1 cellular context compared by ENCODE assay signal in the genomic region with DNA sequence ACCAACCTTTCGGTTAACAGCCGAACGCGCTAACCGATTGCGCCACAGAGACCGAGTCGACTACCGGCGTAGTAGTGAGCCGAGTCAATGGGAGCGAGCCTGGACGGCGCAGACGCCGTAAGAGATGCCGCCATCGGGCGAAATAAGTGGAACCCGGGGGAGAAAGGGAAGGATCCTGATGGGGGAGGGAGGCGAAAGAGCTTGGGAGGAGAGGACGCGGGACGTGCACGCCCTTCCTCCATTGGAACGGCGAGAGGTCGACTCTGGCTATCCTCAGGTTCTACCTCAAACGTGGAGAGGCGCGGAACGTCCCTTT.
TF ChIP-seq lines count a peak whose summit lies in the region.

No MANE protein-coding gene starts in this region.

TF ChIP-seq in HepG2, 621 proteins besides CTCF, POLR2A, EP300 and RAD21 (continued from another document and continues in another):
- TF ChIP-seq, protein P1, sequence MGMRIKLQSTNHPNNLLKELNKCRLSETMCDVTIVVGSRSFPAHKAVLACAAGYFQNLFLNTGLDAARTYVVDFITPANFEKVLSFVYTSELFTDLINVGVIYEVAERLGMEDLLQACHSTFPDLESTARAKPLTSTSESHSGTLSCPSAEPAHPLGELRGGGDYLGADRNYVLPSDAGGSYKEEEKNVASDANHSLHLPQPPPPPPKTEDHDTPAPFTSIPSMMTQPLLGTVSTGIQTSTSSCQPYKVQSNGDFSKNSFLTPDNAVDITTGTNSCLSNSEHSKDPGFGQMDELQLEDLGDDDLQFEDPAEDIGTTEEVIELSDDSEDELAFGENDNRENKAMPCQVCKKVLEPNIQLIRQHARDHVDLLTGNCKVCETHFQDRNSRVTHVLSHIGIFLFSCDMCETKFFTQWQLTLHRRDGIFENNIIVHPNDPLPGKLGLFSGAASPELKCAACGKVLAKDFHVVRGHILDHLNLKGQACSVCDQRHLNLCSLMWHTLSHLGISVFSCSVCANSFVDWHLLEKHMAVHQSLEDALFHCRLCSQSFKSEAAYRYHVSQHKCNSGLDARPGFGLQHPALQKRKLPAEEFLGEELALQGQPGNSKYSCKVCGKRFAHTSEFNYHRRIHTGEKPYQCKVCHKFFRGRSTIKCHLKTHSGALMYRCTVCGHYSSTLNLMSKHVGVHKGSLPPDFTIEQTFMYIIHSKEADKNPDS (CRISPR knock-in tag; IDR thresholded peaks at IDR 0.05) = no peak
- TF ChIP-seq ZNF451 (CRISPR knock-in tag; IDR thresholded peaks at IDR 0.05) = peak; percentile 54; the same call in 1 of the 2 replicates
- TF ChIP-seq TOE1 (CRISPR knock-in tag; IDR thresholded peaks at IDR 0.05) = peak; percentile 75; the same call in 1 of the 2 replicates
- TF ChIP-seq BHLHE40 (IDR thresholded peaks at IDR 0.05; ENCODE audit: low read length) = peak; percentile 35; the same call in 1 of the 2 replicates
- TF ChIP-seq, protein P2, sequence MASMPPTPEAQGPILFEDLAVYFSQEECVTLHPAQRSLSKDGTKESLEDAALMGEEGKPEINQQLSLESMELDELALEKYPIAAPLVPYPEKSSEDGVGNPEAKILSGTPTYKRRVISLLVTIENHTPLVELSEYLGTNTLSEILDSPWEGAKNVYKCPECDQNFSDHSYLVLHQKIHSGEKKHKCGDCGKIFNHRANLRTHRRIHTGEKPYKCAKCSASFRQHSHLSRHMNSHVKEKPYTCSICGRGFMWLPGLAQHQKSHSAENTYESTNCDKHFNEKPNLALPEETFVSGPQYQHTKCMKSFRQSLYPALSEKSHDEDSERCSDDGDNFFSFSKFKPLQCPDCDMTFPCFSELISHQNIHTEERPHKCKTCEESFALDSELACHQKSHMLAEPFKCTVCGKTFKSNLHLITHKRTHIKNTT (CRISPR knock-in tag; IDR thresholded peaks at IDR 0.05) = 0 out of 2 replicates have a peak, but pooled peaks have one; percentile 68
- TF ChIP-seq MEIS1 (CRISPR knock-in tag; IDR thresholded peaks at IDR 0.05; ENCODE audit: borderline replicate concordance) = 0 out of 2 replicates have a peak, but pooled peaks have one; percentile 11
- peak; percentile 57; the same call in 1 of the 2 replicates for TF ChIP-seq ELF3 (CRISPR knock-in tag; IDR thresholded peaks at IDR 0.05)
- TF ChIP-seq HDAC1 (CRISPR knock-in tag; IDR thresholded peaks at IDR 0.05) = no peak
- TF ChIP-seq ZNF224 (CRISPR knock-in tag; IDR thresholded peaks at IDR 0.05) = no peak
- no peak for TF ChIP-seq KDM6A (CRISPR knock-in tag; IDR thresholded peaks at IDR 0.05; ENCODE audit: low read depth)
- TF ChIP-seq SIN3B (IDR thresholded peaks at IDR 0.05; ENCODE audit: low read length) = 0 out of 2 replicates have a peak, but pooled peaks have one; percentile 38
- TF ChIP-seq GABPB1 (CRISPR knock-in tag; IDR thresholded peaks at IDR 0.05) = no peak; the same call in 1 of the 2 replicates
- TF ChIP-seq ZNF121 (CRISPR knock-in tag; IDR thresholded peaks at IDR 0.05) = no peak
- TF ChIP-seq, protein P3, sequence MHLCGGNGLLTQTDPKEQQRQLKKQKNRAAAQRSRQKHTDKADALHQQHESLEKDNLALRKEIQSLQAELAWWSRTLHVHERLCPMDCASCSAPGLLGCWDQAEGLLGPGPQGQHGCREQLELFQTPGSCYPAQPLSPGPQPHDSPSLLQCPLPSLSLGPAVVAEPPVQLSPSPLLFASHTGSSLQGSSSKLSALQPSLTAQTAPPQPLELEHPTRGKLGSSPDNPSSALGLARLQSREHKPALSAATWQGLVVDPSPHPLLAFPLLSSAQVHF (CRISPR knock-in tag; IDR thresholded peaks at IDR 0.05) = 0 out of 2 replicates have a peak, but pooled peaks have one; percentile 54
- TF ChIP-seq PHF5A (CRISPR knock-in tag; IDR thresholded peaks at IDR 0.05; ENCODE audit: low read depth, unreplicated experiment) = peak; percentile 36
- TF ChIP-seq ZSCAN21 (CRISPR knock-in tag; IDR thresholded peaks at IDR 0.05; ENCODE audit: borderline replicate concordance) = peak; percentile 18; the same call in 1 of the 2 replicates
- peak; percentile 89 for TF ChIP-seq XRCC5 (optimal IDR thresholded peaks at IDR 0.05; ENCODE audit: low read length)
- TF ChIP-seq ETV5 (CRISPR knock-in tag; IDR thresholded peaks at IDR 0.05; ENCODE audit: borderline replicate concordance) = peak; percentile 75
- TF ChIP-seq GATAD2A (CRISPR knock-in tag; IDR thresholded peaks at IDR 0.05) = peak; percentile 77
- peak; percentile 66; the same call in 1 of the 2 replicates for TF ChIP-seq CHD4 (IDR thresholded peaks at IDR 0.05; ENCODE audit: borderline replicate concordance, low read length)
- TF ChIP-seq EZH2 (conservative IDR thresholded peaks at IDR 0.05; ENCODE audit: low read depth, low read length) = no peak
- no peak; the same call in 1 of the 2 replicates for TF ChIP-seq ZNF891 (CRISPR knock-in tag; IDR thresholded peaks at IDR 0.05)
- TF ChIP-seq TEAD3 (CRISPR knock-in tag; optimal IDR thresholded peaks at IDR 0.05; ENCODE audit: borderline replicate concordance) = peak; percentile 65
- TF ChIP-seq ZNF639 (CRISPR knock-in tag; conservative IDR thresholded peaks at IDR 0.05) = peak; percentile 81
- TF ChIP-seq KDM4B (CRISPR knock-in tag; IDR thresholded peaks at IDR 0.05) = no peak
- peak; percentile 17; the same call in 1 of the 2 replicates for TF ChIP-seq ZNF607 (CRISPR knock-in tag; IDR thresholded peaks at IDR 0.05; ENCODE audit: borderline replicate concordance)
- TF ChIP-seq ZNF530 (CRISPR knock-in tag; IDR thresholded peaks at IDR 0.05; ENCODE audit: low read depth) = no peak
- peak in 1 of 2 experiments; percentile 73; a peak in 2 of 4 replicates for TF ChIP-seq ATF4 (CRISPR knock-in tag; IDR thresholded peaks at IDR 0.05)
- TF ChIP-seq, protein P4, sequence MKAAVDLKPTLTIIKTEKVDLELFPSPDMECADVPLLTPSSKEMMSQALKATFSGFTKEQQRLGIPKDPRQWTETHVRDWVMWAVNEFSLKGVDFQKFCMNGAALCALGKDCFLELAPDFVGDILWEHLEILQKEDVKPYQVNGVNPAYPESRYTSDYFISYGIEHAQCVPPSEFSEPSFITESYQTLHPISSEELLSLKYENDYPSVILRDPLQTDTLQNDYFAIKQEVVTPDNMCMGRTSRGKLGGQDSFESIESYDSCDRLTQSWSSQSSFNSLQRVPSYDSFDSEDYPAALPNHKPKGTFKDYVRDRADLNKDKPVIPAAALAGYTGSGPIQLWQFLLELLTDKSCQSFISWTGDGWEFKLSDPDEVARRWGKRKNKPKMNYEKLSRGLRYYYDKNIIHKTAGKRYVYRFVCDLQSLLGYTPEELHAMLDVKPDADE (CRISPR knock-in tag; IDR thresholded peaks at IDR 0.05) = no peak
- TF ChIP-seq, protein P5, sequence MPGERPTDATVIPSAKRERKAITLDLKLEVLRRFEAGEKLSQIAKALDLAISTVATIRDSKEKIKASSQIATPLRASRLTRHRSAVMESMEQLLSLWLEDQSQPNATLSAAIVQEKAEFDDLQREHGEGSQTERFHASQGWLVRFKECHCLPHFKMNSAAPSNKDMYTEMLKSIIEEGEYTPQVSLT (CRISPR knock-in tag; IDR thresholded peaks at IDR 0.05; ENCODE audit: borderline replicate concordance, low read depth) = no peak
- 0 out of 2 replicates have a peak, but pooled peaks have one; percentile 23 for TF ChIP-seq HOMEZ (CRISPR knock-in tag; IDR thresholded peaks at IDR 0.05; ENCODE audit: low read depth)
- no peak for TF ChIP-seq LCORL (IDR thresholded peaks at IDR 0.05)
- peak; percentile 55 for TF ChIP-seq LCORL (CRISPR knock-in tag; IDR thresholded peaks at IDR 0.05)
- TF ChIP-seq HMG20A (CRISPR knock-in tag; IDR thresholded peaks at IDR 0.05; ENCODE audit: borderline replicate concordance) = no peak
- no peak for TF ChIP-seq ZNF775 (CRISPR knock-in tag; IDR thresholded peaks at IDR 0.05; ENCODE audit: borderline replicate concordance)
- peak; percentile 2; the same call in 1 of the 2 replicates for TF ChIP-seq ONECUT2 (CRISPR knock-in tag; IDR thresholded peaks at IDR 0.05)
- TF ChIP-seq, protein P6, sequence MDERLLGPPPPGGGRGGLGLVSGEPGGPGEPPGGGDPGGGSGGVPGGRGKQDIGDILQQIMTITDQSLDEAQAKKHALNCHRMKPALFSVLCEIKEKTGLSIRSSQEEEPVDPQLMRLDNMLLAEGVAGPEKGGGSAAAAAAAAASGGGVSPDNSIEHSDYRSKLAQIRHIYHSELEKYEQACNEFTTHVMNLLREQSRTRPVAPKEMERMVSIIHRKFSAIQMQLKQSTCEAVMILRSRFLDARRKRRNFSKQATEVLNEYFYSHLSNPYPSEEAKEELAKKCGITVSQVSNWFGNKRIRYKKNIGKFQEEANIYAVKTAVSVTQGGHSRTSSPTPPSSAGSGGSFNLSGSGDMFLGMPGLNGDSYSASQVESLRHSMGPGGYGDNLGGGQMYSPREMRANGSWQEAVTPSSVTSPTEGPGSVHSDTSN (CRISPR knock-in tag; IDR thresholded peaks at IDR 0.05) = no peak
- no peak for TF ChIP-seq NR2F1 (CRISPR knock-in tag; IDR thresholded peaks at IDR 0.05)
- TF ChIP-seq PRMT3 (CRISPR knock-in tag; IDR thresholded peaks at IDR 0.05; ENCODE audit: borderline replicate concordance, low read depth) = 0 out of 2 replicates have a peak, but pooled peaks have one; percentile 72
- TF ChIP-seq ZNF572 (CRISPR knock-in tag; IDR thresholded peaks at IDR 0.05) = peak; percentile 40; the same call in 1 of the 2 replicates
- TF ChIP-seq ZBTB25 (CRISPR knock-in tag; IDR thresholded peaks at IDR 0.05) = 0 out of 2 replicates have a peak, but pooled peaks have one; percentile 57
- TF ChIP-seq MTF2 (CRISPR knock-in tag; IDR thresholded peaks at IDR 0.05; ENCODE audit: borderline replicate concordance) = 0 out of 2 replicates have a peak, but pooled peaks have one; percentile 9
- TF ChIP-seq NR2F6 (IDR thresholded peaks at IDR 0.05) = no peak
- TF ChIP-seq NR2F6 (CRISPR knock-in tag; IDR thresholded peaks at IDR 0.05) = peak; percentile 62; the same call in 1 of the 2 replicates
- TF ChIP-seq ZNF772 (CRISPR knock-in tag; IDR thresholded peaks at IDR 0.05) = no peak
- TF ChIP-seq SAP130 (CRISPR knock-in tag; IDR thresholded peaks at IDR 0.05; ENCODE audit: low read depth) = peak; percentile 34; the same call in 1 of the 2 replicates
- peak; percentile 63; the same call in 1 of the 2 replicates for TF ChIP-seq ZSCAN9 (CRISPR knock-in tag; IDR thresholded peaks at IDR 0.05; ENCODE audit: borderline replicate concordance)
- peak; percentile 74; the same call in 1 of the 2 replicates for TF ChIP-seq FOXK1 (CRISPR knock-in tag; IDR thresholded peaks at IDR 0.05; ENCODE audit: borderline replicate concordance, low read depth)
- 0 out of 2 replicates have a peak, but pooled peaks have one; percentile 9 for TF ChIP-seq TMF1 (CRISPR knock-in tag; IDR thresholded peaks at IDR 0.05; ENCODE audit: low read depth)
